In the genomic region with DNA sequence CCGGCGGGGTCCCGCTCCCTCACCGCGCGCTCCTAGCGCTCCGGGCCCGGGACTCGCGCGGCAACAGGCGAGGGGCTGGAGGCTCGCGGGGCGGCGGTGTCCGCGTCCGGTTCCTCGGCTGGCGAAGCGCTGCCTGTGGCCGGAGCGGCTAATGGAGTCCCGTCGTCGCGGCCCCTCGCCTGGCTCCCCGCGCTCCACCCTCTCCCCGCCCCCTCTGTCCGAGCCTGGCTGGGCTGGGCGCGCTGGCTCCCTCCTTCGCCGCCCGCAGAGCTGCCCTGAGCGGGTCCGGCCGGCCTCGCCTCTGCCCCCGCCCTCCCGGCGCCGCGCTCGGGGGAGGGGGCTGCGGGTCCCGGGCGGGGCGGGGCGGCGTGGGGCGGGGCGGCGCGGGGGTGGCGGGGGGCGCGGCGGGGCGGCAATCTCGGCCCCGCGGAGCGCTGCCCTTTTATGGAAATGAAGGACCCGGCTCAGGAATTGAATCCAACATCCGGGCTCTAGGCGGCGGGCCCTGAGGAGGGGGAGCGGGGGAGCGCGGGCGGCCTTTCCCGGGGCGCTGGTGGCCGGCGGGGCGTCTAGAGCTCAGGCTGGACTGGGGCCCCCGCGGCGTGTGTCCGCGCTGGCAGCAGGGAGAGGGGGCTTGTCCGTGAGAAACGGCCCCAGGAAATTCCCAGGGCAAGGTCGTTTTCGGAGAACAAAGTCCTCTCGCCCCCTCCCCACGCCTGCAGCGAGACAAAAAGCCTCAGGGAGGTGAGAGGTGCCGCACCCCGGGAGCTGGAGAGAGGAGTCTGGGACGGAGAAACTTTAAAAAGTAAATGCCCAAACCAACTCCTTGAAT, we compare ENCODE assay signal across 1 cellular context.
TF ChIP-seq lines count a peak whose summit lies in the region.

TSS of gene FERMT2 (minus strand) at position 153 of the 832 bp plus-strand sequence. CDS start 482 bp downstream, outside the sequence.

TF ChIP-seq in HepG2, 621 proteins besides CTCF, POLR2A, EP300 and RAD21 (continued from another document and continues in another):
- TF ChIP-seq, protein P1, sequence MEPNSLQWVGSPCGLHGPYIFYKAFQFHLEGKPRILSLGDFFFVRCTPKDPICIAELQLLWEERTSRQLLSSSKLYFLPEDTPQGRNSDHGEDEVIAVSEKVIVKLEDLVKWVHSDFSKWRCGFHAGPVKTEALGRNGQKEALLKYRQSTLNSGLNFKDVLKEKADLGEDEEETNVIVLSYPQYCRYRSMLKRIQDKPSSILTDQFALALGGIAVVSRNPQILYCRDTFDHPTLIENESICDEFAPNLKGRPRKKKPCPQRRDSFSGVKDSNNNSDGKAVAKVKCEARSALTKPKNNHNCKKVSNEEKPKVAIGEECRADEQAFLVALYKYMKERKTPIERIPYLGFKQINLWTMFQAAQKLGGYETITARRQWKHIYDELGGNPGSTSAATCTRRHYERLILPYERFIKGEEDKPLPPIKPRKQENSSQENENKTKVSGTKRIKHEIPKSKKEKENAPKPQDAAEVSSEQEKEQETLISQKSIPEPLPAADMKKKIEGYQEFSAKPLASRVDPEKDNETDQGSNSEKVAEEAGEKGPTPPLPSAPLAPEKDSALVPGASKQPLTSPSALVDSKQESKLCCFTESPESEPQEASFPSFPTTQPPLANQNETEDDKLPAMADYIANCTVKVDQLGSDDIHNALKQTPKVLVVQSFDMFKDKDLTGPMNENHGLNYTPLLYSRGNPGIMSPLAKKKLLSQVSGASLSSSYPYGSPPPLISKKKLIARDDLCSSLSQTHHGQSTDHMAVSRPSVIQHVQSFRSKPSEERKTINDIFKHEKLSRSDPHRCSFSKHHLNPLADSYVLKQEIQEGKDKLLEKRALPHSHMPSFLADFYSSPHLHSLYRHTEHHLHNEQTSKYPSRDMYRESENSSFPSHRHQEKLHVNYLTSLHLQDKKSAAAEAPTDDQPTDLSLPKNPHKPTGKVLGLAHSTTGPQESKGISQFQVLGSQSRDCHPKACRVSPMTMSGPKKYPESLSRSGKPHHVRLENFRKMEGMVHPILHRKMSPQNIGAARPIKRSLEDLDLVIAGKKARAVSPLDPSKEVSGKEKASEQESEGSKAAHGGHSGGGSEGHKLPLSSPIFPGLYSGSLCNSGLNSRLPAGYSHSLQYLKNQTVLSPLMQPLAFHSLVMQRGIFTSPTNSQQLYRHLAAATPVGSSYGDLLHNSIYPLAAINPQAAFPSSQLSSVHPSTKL (CRISPR knock-in tag; IDR thresholded peaks at IDR 0.05): no peak; the same call in 1 of the 2 replicates
- no peak for TF ChIP-seq ZNF296 (CRISPR knock-in tag; conservative IDR thresholded peaks at IDR 0.05)
- no peak for TF ChIP-seq ZNF616 (CRISPR knock-in tag; IDR thresholded peaks at IDR 0.05; ENCODE audit: low read depth)
- TF ChIP-seq, protein P2, sequence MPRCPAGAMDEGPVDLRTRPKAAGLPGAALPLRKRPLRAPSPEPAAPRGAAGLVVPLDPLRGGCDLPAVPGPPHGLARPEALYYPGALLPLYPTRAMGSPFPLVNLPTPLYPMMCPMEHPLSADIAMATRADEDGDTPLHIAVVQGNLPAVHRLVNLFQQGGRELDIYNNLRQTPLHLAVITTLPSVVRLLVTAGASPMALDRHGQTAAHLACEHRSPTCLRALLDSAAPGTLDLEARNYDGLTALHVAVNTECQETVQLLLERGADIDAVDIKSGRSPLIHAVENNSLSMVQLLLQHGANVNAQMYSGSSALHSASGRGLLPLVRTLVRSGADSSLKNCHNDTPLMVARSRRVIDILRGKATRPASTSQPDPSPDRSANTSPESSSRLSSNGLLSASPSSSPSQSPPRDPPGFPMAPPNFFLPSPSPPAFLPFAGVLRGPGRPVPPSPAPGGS (CRISPR knock-in tag; IDR thresholded peaks at IDR 0.05): no peak
- no peak for TF ChIP-seq SMAD9 (CRISPR knock-in tag; IDR thresholded peaks at IDR 0.05)
- no peak for TF ChIP-seq SP1 (IDR thresholded peaks at IDR 0.05)
- TF ChIP-seq SP1 (CRISPR knock-in tag; IDR thresholded peaks at IDR 0.05): no peak
- no peak; the same call in 1 of the 2 replicates for TF ChIP-seq ZNF816 (CRISPR knock-in tag; IDR thresholded peaks at IDR 0.05; ENCODE audit: borderline replicate concordance)
- no peak for TF ChIP-seq ZSCAN22 (CRISPR knock-in tag; IDR thresholded peaks at IDR 0.05)
- no peak for TF ChIP-seq ZFP62 (CRISPR knock-in tag; IDR thresholded peaks at IDR 0.05)
- no peak for TF ChIP-seq ARID3A (IDR thresholded peaks at IDR 0.05; ENCODE audit: low read depth, low read length)
- no peak; the same call in 1 of the 2 replicates for TF ChIP-seq ESRRA (CRISPR knock-in tag; IDR thresholded peaks at IDR 0.05; ENCODE audit: low read depth)
- TF ChIP-seq, protein P3, sequence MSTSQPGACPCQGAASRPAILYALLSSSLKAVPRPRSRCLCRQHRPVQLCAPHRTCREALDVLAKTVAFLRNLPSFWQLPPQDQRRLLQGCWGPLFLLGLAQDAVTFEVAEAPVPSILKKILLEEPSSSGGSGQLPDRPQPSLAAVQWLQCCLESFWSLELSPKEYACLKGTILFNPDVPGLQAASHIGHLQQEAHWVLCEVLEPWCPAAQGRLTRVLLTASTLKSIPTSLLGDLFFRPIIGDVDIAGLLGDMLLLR (CRISPR knock-in tag; IDR thresholded peaks at IDR 0.05): no peak
- 0 out of 2 replicates have a peak, but pooled peaks have one; percentile 48 for TF ChIP-seq NFIC (IDR thresholded peaks at IDR 0.05; ENCODE audit: low read length)
- peak; percentile 50; the same call in 1 of the 2 replicates for TF ChIP-seq PHF21A (CRISPR knock-in tag; IDR thresholded peaks at IDR 0.05)
- TF ChIP-seq PLRG1 (conservative IDR thresholded peaks at IDR 0.05): no peak
- peak; percentile 12; the same call in 1 of the 2 replicates for TF ChIP-seq HES4 (CRISPR knock-in tag; IDR thresholded peaks at IDR 0.05; ENCODE audit: borderline replicate concordance)
- TF ChIP-seq IRF9 (CRISPR knock-in tag; IDR thresholded peaks at IDR 0.05; ENCODE audit: borderline replicate concordance): no peak
- no peak for TF ChIP-seq AGO1 (IDR thresholded peaks at IDR 0.05; ENCODE audit: low read depth, low read length, poor library complexity, severe bottlenecking)
- TF ChIP-seq NFKBIZ (CRISPR knock-in tag; IDR thresholded peaks at IDR 0.05): no peak
- TF ChIP-seq NRL (CRISPR knock-in tag; IDR thresholded peaks at IDR 0.05; ENCODE audit: borderline replicate concordance): no peak
- no peak for TF ChIP-seq GPBP1L1 (CRISPR knock-in tag; IDR thresholded peaks at IDR 0.05)
- no peak for TF ChIP-seq USF2 (IDR thresholded peaks at IDR 0.05; ENCODE audit: low read depth, low read length)
- peak; percentile 81; the same call in 1 of the 2 replicates for TF ChIP-seq USF2 (CRISPR knock-in tag; IDR thresholded peaks at IDR 0.05; ENCODE audit: borderline replicate concordance)
- TF ChIP-seq ZBTB10 (CRISPR knock-in tag; IDR thresholded peaks at IDR 0.05; ENCODE audit: borderline replicate concordance): peak; percentile 37
- TF ChIP-seq, protein P4, sequence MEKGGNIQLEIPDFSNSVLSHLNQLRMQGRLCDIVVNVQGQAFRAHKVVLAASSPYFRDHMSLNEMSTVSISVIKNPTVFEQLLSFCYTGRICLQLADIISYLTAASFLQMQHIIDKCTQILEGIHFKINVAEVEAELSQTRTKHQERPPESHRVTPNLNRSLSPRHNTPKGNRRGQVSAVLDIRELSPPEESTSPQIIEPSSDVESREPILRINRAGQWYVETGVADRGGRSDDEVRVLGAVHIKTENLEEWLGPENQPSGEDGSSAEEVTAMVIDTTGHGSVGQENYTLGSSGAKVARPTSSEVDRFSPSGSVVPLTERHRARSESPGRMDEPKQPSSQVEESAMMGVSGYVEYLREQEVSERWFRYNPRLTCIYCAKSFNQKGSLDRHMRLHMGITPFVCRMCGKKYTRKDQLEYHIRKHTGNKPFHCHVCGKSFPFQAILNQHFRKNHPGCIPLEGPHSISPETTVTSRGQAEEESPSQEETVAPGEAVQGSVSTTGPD (CRISPR knock-in tag; IDR thresholded peaks at IDR 0.05): no peak
- no peak for TF ChIP-seq ZNF674 (CRISPR knock-in tag; IDR thresholded peaks at IDR 0.05; ENCODE audit: low read depth)
- TF ChIP-seq SALL1 (CRISPR knock-in tag; IDR thresholded peaks at IDR 0.05): peak; percentile 62
- TF ChIP-seq ZNF709 (CRISPR knock-in tag; IDR thresholded peaks at IDR 0.05): no peak; the same call in 1 of the 2 replicates
- no peak for TF ChIP-seq PTBP1 (IDR thresholded peaks at IDR 0.05; ENCODE audit: low read depth, low read length, poor library complexity, severe bottlenecking)
- TF ChIP-seq ZNF607 (CRISPR knock-in tag; IDR thresholded peaks at IDR 0.05; ENCODE audit: borderline replicate concordance): no peak
- TF ChIP-seq ZNF256 (CRISPR knock-in tag; conservative IDR thresholded peaks at IDR 0.05): no peak
- TF ChIP-seq ZNF652 (CRISPR knock-in tag; IDR thresholded peaks at IDR 0.05; ENCODE audit: borderline replicate concordance, low read depth): no peak
- no peak for TF ChIP-seq ZFP36L2 (CRISPR knock-in tag; IDR thresholded peaks at IDR 0.05)
- no peak for TF ChIP-seq ZNF253 (CRISPR knock-in tag; IDR thresholded peaks at IDR 0.05; ENCODE audit: borderline replicate concordance)
- no peak for TF ChIP-seq ELF1 (CRISPR knock-in tag; IDR thresholded peaks at IDR 0.05)
- 0 out of 2 replicates have a peak, but pooled peaks have one; percentile 68 for TF ChIP-seq ZIK1 (CRISPR knock-in tag; IDR thresholded peaks at IDR 0.05; ENCODE audit: borderline replicate concordance, low read depth)
- TF ChIP-seq PHF8 (CRISPR knock-in tag; IDR thresholded peaks at IDR 0.05): peak; percentile 80
- no peak for TF ChIP-seq ZNF800 (CRISPR knock-in tag; IDR thresholded peaks at IDR 0.05)
